10 cellular contexts compared by ENCODE assay signal in the genomic region with DNA sequence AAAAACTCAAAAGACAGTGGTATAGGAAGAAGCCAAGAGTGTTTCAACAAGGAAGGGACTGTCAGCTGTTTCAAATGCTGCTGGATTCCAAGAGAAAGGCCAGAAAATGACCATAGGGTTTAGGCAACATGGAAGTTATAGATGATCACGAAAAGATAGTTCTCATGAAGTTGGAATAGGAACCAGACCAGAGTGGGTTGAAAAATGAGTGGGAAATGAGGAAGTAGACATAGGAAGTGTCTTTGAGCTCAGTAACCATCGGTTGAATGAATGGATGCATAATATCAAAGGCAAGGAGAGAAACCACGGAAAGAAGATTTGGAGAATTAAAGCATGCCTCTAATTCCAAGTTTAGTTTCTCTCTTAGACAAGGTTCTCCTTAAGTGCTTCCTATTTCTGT. TPM values are rescaled to one million over a fixed set of nuclear protein-coding genes. Genes with fewer than 3 reads are reported as not detected.
A peak's percentile ranks its signal among the peaks of the same experiment; 100 is the strongest.
DNase-seq lines count a peak whose midpoint lies in the region; ATAC-seq and TF ChIP-seq lines count a peak whose summit lies in the region.
"Had no signal": no experiment of that assay in that cellular context is flagged by ENCODE, and none has a peak within 500 bp of the region (broad histone marks: within the 10 kb centered on the region; RNA-seq: fewer than 3 reads in every experiment).

No MANE protein-coding gene starts in this region.

- H3K27ac ChIP-seq in RWPE1, result no peak overlapping the region

- no peaks in the 10 kb centered on the region for H3K27me3 Mint-ChIP-seq in nephron progenitor cell (ENCODE audit: low read depth, poor library complexity)

- POLR2A ChIA-PET in RWPE1 (lab: Yijun Ruan, JAX; ENCODE audit: low non-redundant PET), result no interaction called here

- ATAC-seq in GM18870 (IDR thresholded peaks at IDR 0.05; ENCODE audit: unreplicated experiment) (no peak), GM19324 (IDR thresholded peaks at IDR 0.05; ENCODE audit: low FRiP score, unreplicated experiment) (no peak)

- peak overlapping the region; percentile 89 for H3K4me3 Mint-ChIP-seq in nephron progenitor cell

- TF ChIP-seq CTCF in WI38 (IDR thresholded peaks at IDR 0.05; ENCODE audit: low read depth, low read length), result no peak
- TF ChIP-seq CTCF in nephron progenitor cell (IDR thresholded peaks at IDR 0.05), result no peak
- no peak for TF ChIP-seq CTCF in RWPE1 (conservative IDR thresholded peaks at IDR 0.05; ENCODE audit: low read depth)

- CTCF ChIA-PET in RWPE1 (lab: Yijun Ruan, JAX), result interaction anchor here (0.6 to 1.0 kb wide), 3 partner anchors 9 to 145 kb away, joined by 3 to 4 read pairs (median 3); no protein-coding TSS in a partner anchor

- DNase-seq in NOMO-1 treated with DMSO at 0.1 percent for 48 hours (lab: John Stamatoyannopoulos, UW; ENCODE audit: unreplicated experiment) (peak; percentile 69), NOMO-1 treated with dmso at 0.1 percent for 144 hours (lab: John Stamatoyannopoulos, UW; ENCODE audit: unreplicated experiment) (no peak), nephron progenitor cell (no peak), RWPE1 (ENCODE audit: low spot score) (no peak)
- DNase-seq in Jurkat, Clone E6-1 (ENCODE audit: low read depth, low spot score), result no peak
- DNase-seq: 8988T; stimulated activated CD4-positive, alpha-beta T cell treated with anti-CD3 and anti-CD28 coated beads, Interleukin-4, amount 100 ng/mL, for 24 hours had no signal

- H3K4me1 Mint-ChIP-seq in nephron progenitor cell, result peaks cover 38% of the 10 kb centered on the region

- H3K27ac Mint-ChIP-seq in nephron progenitor cell, result no peak overlapping the region

- peaks cover 32% of the 10 kb centered on the region for H3K36me3 Mint-ChIP-seq in nephron progenitor cell (ENCODE audit: low read depth)

- peak overlapping the region; percentile 77 for H3K4me3 ChIP-seq in Jurkat, Clone E6-1 (ENCODE audit: low read length)
- H3K4me3 ChIP-seq in WI38 (ENCODE audit: low read depth, low read length), result peak overlapping the region; percentile 78

- peaks cover 8% of the 10 kb centered on the region for H3K9me3 Mint-ChIP-seq in nephron progenitor cell

RNA-seq across cellular contexts. Expression of a gene that starts 1.3 kb away (rescaled TPM):
- polyA plus RNA-seq in Jurkat, Clone E6-1 (2012; ENCODE audit: insufficient read depth, insufficient read length), result 93.1 TPM

RNA-seq across cellular contexts. Expression of a gene that starts 11.8 kb away (rescaled TPM):
- polyA plus RNA-seq in Jurkat, Clone E6-1 (2012; ENCODE audit: insufficient read depth, insufficient read length), result 24.6 TPM

RNA-seq across cellular contexts. Expression of a gene that starts 31.5 kb away (rescaled TPM):
- 189 TPM for polyA plus RNA-seq in Jurkat, Clone E6-1 (2012; ENCODE audit: insufficient read depth, insufficient read length)
